In the genomic region with DNA sequence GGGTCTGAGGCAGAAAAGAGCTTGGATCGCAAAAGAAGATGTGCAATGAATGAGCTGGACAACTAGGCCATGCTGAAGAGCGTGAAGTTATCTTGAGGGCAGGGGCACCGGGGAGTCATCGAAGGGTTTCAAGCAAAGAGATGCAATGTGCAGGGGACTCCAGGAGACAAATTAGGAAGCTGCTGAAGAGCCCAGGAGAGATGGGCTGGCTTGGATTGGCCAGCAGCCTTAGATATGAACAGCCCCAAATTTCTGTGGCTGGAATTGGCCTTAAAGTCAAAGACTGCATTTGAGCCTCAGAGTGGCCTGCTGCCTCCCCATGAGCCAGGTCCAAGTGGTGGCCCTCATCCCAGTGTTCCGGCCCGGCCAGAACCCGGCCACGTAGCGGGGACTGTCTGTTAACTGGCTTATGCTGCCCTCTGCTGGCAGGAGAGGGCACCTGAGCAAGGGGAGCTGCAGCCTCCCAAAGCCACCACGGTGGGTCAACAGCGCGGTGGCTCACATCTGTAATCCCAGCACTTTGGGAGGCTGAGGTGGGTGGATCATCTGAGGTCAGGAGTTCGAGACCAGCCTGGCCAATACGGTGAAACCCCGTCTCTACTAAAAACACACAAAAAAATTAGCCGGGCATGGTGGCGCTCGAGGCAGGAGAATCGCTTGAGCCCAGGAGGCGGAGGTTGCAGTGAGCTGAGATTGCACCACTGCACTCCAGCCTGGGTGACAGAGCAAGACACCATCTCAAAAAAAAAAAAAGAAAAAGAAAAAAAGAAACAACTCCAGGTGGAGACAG, we compare ENCODE assay signal across 1 cellular context.
A peak's percentile ranks its signal among the peaks of the same experiment; 100 is the strongest.
TF ChIP-seq lines count a peak whose summit lies in the region.
"Not testable (repeated sequence)": the region's sequence is repeated elsewhere in the genome, so short reads cannot be mapped to it uniquely, and the experiment has no call there.

No MANE protein-coding gene starts in this region.

TF ChIP-seq in HepG2, 621 proteins besides CTCF, POLR2A, EP300 and RAD21 (continues in another document):
- TF ChIP-seq, protein P1, sequence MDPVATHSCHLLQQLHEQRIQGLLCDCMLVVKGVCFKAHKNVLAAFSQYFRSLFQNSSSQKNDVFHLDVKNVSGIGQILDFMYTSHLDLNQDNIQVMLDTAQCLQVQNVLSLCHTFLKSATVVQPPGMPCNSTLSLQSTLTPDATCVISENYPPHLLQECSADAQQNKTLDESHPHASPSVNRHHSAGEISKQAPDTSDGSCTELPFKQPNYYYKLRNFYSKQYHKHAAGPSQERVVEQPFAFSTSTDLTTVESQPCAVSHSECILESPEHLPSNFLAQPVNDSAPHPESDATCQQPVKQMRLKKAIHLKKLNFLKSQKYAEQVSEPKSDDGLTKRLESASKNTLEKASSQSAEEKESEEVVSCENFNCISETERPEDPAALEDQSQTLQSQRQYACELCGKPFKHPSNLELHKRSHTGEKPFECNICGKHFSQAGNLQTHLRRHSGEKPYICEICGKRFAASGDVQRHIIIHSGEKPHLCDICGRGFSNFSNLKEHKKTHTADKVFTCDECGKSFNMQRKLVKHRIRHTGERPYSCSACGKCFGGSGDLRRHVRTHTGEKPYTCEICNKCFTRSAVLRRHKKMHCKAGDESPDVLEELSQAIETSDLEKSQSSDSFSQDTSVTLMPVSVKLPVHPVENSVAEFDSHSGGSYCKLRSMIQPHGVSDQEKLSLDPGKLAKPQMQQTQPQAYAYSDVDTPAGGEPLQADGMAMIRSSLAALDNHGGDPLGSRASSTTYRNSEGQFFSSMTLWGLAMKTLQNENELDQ (CRISPR knock-in tag; IDR thresholded peaks at IDR 0.05; ENCODE audit: borderline replicate concordance), result 0 out of 2 replicates have a peak, but pooled peaks have one; percentile 38
- TF ChIP-seq RELA (CRISPR knock-in tag; IDR thresholded peaks at IDR 0.05), result 0 out of 2 replicates have a peak, but pooled peaks have one; percentile 67
- TF ChIP-seq NR2F6 (IDR thresholded peaks at IDR 0.05), result not testable (repeated sequence)
- peak; percentile 40; the same call in 1 of the 2 replicates for TF ChIP-seq NR2F6 (CRISPR knock-in tag; IDR thresholded peaks at IDR 0.05)
- 0 out of 2 replicates have a peak, but pooled peaks have one; percentile 73 for TF ChIP-seq ZFP41 (CRISPR knock-in tag; IDR thresholded peaks at IDR 0.05; ENCODE audit: borderline replicate concordance)
- TF ChIP-seq REPIN1 (CRISPR knock-in tag; IDR thresholded peaks at IDR 0.05; ENCODE audit: borderline replicate concordance, low read depth), result peak; percentile 90; the same call in 1 of the 2 replicates
- 0 out of 2 replicates have a peak, but pooled peaks have one; percentile 49 for TF ChIP-seq RNF2 (conservative IDR thresholded peaks at IDR 0.05; ENCODE audit: low read depth)
- peak; percentile 74 for TF ChIP-seq IRF2 (CRISPR knock-in tag; IDR thresholded peaks at IDR 0.05)
- TF ChIP-seq ZNF263 (CRISPR knock-in tag; IDR thresholded peaks at IDR 0.05), result peak; percentile 70
- TF ChIP-seq, protein P2, sequence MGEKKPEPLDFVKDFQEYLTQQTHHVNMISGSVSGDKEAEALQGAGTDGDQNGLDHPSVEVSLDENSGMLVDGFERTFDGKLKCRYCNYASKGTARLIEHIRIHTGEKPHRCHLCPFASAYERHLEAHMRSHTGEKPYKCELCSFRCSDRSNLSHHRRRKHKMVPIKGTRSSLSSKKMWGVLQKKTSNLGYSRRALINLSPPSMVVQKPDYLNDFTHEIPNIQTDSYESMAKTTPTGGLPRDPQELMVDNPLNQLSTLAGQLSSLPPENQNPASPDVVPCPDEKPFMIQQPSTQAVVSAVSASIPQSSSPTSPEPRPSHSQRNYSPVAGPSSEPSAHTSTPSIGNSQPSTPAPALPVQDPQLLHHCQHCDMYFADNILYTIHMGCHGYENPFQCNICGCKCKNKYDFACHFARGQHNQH (CRISPR knock-in tag; IDR thresholded peaks at IDR 0.05), result peak; percentile 73; the same call in 1 of the 2 replicates
- TF ChIP-seq FOSL2 (CRISPR knock-in tag; IDR thresholded peaks at IDR 0.05), result peak; percentile 67
- peak; percentile 97 for TF ChIP-seq XRCC5 (optimal IDR thresholded peaks at IDR 0.05; ENCODE audit: low read length)
- TF ChIP-seq, protein P3, sequence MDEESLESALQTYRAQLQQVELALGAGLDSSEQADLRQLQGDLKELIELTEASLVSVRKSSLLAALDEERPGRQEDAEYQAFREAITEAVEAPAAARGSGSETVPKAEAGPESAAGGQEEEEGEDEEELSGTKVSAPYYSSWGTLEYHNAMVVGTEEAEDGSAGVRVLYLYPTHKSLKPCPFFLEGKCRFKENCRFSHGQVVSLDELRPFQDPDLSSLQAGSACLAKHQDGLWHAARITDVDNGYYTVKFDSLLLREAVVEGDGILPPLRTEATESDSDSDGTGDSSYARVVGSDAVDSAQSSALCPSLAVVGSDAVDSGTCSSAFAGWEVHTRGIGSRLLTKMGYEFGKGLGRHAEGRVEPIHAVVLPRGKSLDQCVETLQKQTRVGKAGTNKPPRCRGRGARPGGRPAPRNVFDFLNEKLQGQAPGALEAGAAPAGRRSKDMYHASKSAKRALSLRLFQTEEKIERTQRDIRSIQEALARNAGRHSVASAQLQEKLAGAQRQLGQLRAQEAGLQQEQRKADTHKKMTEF (CRISPR knock-in tag; IDR thresholded peaks at IDR 0.05), result peak; percentile 61; the same call in 1 of the 2 replicates
- peak; percentile 49; the same call in 1 of the 2 replicates for TF ChIP-seq RXRA (CRISPR knock-in tag; IDR thresholded peaks at IDR 0.05)
- TF ChIP-seq, protein P4, sequence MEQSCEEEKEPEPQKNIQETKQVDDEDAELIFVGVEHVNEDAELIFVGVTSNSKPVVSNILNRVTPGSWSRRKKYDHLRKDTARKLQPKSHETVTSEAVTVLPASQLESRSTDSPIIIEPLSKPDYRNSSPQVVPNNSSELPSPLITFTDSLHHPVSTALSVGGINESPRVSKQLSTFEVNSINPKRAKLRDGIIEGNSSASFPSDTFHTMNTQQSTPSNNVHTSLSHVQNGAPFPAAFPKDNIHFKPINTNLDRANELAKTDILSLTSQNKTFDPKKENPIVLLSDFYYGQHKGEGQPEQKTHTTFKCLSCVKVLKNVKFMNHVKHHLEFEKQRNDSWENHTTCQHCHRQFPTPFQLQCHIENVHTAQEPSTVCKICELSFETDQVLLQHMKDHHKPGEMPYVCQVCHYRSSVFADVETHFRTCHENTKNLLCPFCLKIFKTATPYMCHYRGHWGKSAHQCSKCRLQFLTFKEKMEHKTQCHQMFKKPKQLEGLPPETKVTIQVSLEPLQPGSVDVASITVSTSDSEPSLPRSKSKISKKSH (CRISPR knock-in tag; IDR thresholded peaks at IDR 0.05; ENCODE audit: borderline replicate concordance), result 0 out of 2 replicates have a peak, but pooled peaks have one; percentile 58
- TF ChIP-seq ZNF567 (CRISPR knock-in tag; IDR thresholded peaks at IDR 0.05; ENCODE audit: borderline replicate concordance), result peak; percentile 71; the same call in 1 of the 2 replicates
- TF ChIP-seq, protein P5, sequence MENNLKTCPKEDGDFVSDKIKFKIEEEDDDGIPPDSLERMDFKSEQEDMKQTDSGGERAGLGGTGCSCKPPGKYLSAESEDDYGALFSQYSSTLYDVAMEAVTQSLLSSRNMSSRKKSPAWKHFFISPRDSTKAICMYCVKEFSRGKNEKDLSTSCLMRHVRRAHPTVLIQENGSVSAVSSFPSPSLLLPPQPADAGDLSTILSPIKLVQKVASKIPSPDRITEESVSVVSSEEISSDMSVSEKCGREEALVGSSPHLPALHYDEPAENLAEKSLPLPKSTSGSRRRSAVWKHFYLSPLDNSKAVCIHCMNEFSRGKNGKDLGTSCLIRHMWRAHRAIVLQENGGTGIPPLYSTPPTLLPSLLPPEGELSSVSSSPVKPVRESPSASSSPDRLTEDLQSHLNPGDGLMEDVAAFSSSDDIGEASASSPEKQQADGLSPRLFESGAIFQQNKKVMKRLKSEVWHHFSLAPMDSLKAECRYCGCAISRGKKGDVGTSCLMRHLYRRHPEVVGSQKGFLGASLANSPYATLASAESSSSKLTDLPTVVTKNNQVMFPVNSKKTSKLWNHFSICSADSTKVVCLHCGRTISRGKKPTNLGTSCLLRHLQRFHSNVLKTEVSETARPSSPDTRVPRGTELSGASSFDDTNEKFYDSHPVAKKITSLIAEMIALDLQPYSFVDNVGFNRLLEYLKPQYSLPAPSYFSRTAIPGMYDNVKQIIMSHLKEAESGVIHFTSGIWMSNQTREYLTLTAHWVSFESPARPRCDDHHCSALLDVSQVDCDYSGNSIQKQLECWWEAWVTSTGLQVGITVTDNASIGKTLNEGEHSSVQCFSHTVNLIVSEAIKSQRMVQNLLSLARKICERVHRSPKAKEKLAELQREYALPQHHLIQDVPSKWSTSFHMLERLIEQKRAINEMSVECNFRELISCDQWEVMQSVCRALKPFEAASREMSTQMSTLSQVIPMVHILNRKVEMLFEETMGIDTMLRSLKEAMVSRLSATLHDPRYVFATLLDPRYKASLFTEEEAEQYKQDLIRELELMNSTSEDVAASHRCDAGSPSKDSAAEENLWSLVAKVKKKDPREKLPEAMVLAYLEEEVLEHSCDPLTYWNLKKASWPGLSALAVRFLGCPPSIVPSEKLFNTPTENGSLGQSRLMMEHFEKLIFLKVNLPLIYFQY (CRISPR knock-in tag; IDR thresholded peaks at IDR 0.05; ENCODE audit: borderline replicate concordance), result peak; percentile 96
- TF ChIP-seq, protein P6, sequence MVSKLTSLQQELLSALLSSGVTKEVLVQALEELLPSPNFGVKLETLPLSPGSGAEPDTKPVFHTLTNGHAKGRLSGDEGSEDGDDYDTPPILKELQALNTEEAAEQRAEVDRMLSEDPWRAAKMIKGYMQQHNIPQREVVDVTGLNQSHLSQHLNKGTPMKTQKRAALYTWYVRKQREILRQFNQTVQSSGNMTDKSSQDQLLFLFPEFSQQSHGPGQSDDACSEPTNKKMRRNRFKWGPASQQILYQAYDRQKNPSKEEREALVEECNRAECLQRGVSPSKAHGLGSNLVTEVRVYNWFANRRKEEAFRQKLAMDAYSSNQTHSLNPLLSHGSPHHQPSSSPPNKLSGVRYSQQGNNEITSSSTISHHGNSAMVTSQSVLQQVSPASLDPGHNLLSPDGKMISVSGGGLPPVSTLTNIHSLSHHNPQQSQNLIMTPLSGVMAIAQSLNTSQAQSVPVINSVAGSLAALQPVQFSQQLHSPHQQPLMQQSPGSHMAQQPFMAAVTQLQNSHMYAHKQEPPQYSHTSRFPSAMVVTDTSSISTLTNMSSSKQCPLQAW (CRISPR knock-in tag; IDR thresholded peaks at IDR 0.05), result 0 out of 2 replicates have a peak, but pooled peaks have one; percentile 40
- TF ChIP-seq ZNF772 (CRISPR knock-in tag; IDR thresholded peaks at IDR 0.05), result peak; percentile 46; the same call in 1 of the 2 replicates
- TF ChIP-seq ZMYM4 (CRISPR knock-in tag; IDR thresholded peaks at IDR 0.05), result peak; percentile 57; the same call in 1 of the 2 replicates
- TF ChIP-seq, protein P7, sequence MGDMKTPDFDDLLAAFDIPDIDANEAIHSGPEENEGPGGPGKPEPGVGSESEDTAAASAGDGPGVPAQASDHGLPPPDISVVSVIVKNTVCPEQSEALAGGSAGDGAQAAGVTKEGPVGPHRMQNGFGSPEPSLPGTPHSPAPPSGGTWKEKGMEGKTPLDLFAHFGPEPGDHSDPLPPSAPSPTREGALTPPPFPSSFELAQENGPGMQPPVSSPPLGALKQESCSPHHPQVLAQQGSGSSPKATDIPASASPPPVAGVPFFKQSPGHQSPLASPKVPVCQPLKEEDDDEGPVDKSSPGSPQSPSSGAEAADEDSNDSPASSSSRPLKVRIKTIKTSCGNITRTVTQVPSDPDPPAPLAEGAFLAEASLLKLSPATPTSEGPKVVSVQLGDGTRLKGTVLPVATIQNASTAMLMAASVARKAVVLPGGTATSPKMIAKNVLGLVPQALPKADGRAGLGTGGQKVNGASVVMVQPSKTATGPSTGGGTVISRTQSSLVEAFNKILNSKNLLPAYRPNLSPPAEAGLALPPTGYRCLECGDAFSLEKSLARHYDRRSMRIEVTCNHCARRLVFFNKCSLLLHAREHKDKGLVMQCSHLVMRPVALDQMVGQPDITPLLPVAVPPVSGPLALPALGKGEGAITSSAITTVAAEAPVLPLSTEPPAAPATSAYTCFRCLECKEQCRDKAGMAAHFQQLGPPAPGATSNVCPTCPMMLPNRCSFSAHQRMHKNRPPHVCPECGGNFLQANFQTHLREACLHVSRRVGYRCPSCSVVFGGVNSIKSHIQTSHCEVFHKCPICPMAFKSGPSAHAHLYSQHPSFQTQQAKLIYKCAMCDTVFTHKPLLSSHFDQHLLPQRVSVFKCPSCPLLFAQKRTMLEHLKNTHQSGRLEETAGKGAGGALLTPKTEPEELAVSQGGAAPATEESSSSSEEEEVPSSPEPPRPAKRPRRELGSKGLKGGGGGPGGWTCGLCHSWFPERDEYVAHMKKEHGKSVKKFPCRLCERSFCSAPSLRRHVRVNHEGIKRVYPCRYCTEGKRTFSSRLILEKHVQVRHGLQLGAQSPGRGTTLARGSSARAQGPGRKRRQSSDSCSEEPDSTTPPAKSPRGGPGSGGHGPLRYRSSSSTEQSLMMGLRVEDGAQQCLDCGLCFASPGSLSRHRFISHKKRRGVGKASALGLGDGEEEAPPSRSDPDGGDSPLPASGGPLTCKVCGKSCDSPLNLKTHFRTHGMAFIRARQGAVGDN (CRISPR knock-in tag; IDR thresholded peaks at IDR 0.05), result peak; percentile 65
- TF ChIP-seq SPEN (CRISPR knock-in tag; IDR thresholded peaks at IDR 0.05; ENCODE audit: low read depth), result peak; percentile 30; the same call in 1 of the 2 replicates
- TF ChIP-seq, protein P8, sequence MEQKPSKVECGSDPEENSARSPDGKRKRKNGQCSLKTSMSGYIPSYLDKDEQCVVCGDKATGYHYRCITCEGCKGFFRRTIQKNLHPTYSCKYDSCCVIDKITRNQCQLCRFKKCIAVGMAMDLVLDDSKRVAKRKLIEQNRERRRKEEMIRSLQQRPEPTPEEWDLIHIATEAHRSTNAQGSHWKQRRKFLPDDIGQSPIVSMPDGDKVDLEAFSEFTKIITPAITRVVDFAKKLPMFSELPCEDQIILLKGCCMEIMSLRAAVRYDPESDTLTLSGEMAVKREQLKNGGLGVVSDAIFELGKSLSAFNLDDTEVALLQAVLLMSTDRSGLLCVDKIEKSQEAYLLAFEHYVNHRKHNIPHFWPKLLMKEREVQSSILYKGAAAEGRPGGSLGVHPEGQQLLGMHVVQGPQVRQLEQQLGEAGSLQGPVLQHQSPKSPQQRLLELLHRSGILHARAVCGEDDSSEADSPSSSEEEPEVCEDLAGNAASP (CRISPR knock-in tag; IDR thresholded peaks at IDR 0.05; ENCODE audit: borderline replicate concordance), result peak; percentile 56; the same call in 1 of the 2 replicates
- TF ChIP-seq, protein P9, sequence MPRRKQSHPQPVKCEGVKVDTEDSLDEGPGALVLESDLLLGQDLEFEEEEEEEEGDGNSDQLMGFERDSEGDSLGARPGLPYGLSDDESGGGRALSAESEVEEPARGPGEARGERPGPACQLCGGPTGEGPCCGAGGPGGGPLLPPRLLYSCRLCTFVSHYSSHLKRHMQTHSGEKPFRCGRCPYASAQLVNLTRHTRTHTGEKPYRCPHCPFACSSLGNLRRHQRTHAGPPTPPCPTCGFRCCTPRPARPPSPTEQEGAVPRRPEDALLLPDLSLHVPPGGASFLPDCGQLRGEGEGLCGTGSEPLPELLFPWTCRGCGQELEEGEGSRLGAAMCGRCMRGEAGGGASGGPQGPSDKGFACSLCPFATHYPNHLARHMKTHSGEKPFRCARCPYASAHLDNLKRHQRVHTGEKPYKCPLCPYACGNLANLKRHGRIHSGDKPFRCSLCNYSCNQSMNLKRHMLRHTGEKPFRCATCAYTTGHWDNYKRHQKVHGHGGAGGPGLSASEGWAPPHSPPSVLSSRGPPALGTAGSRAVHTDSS (CRISPR knock-in tag; conservative IDR thresholded peaks at IDR 0.05), result 0 out of 2 replicates have a peak, but pooled peaks have one; percentile 28
